In the genomic region with DNA sequence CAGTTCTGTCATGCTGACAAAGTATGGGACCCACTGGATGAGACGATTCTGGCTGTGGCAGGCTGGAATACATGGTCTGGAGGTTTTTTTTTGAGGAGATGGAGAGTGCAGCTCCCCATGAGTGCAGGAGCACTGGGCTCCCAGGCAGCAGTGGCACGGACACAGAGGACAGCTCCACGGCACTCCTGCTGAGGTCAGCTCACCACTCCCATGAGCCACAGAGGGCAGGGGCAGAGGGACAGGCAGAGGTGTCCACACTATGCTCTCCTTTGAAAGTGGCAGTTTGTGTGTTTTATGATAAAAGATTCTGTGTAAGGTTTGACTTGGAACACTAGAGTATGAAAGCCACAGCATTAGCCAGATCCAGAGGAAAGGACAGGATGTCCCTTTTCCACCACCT, we compare ENCODE assay signal across 21 cellular contexts.
"Had no signal": no experiment of that assay in that cellular context is flagged by ENCODE, and none has a peak within 500 bp of the region (broad histone marks: within the 10 kb centered on the region; RNA-seq: fewer than 3 reads in every experiment).

No MANE protein-coding gene starts in this region.

- H3K9me3 Mint-ChIP-seq: activated CD4-positive, alpha-beta memory T cell treated with anti-CD3 and anti-CD28 coated beads, Interleukin-2, amount 10 ng/mL, durations not matched to agents 7 days and 5 days; activated naive CD4-positive, alpha-beta T cell treated with anti-CD3 and anti-CD28 coated beads, Interleukin-2, amount 50 U/mL, for 72 hours; activated T-cell treated with anti-CD3 and anti-CD28 coated beads, Interleukin-2, amount 50 U/mL, for 72 hours; dendritic cell treated with granulocyte-macrophage colony-stimulating factor and Interleukin-4, amounts not matched to agents 40 ng/mL and 50 ng/mL, for 4 days; effector memory CD8-positive, alpha-beta T cell; nephron progenitor cell; stimulated activated naive CD8-positive, alpha-beta T cell treated with anti-CD3 and anti-CD28 coated beads, Interleukin-15, amount 100 ng/mL, for 72 hours had no signal

- ATAC-seq: activated naive CD4-positive, alpha-beta T cell treated with anti-CD3 and anti-CD28 coated beads, Interleukin-2, amount 50 U/mL, for 72 hours; activated T-cell treated with anti-CD3 and anti-CD28 coated beads, Interleukin-2, amount 50 U/mL, for 72 hours; effector memory CD8-positive, alpha-beta T cell; right cardiac atrium; stimulated activated naive CD8-positive, alpha-beta T cell treated with anti-CD3 and anti-CD28 coated beads, Interleukin-15, amount 100 ng/mL, for 72 hours; upper lobe of right lung had no signal

- H3K27ac Mint-ChIP-seq: activated CD4-positive, alpha-beta memory T cell treated with anti-CD3 and anti-CD28 coated beads, Interleukin-2, amount 10 ng/mL, durations not matched to agents 7 days and 5 days; dendritic cell treated with granulocyte-macrophage colony-stimulating factor and Interleukin-4, amounts not matched to agents 40 ng/mL and 50 ng/mL, for 4 days; effector memory CD8-positive, alpha-beta T cell had no signal

- DNase-seq: activated CD4-positive, alpha-beta memory T cell treated with anti-CD3 and anti-CD28 coated beads, Interleukin-2, amount 10 ng/mL, durations not matched to agents 7 days and 5 days; activated CD4-positive, alpha-beta T cell treated with anti-CD3 and anti-CD28 coated beads for 48 hours; activated CD4-positive, CD25-positive, alpha-beta regulatory T cell; activated gamma-delta T cell treated with Interleukin-2 at 50 U/mL for 16 hours; activated T-cell treated with anti-CD3 and anti-CD28 coated beads, Interleukin-2, amount 50 U/mL, for 72 hours; amniotic stem cell; effector memory CD8-positive, alpha-beta T cell; foreskin fibroblast; hippocampal formation; mammary epithelial cell; nephron progenitor cell; right cardiac atrium; stimulated activated naive CD8-positive, alpha-beta T cell treated with anti-CD3 and anti-CD28 coated beads, Interleukin-15, amount 100 ng/mL, for 72 hours; T-helper 1 cell; T1000; upper lobe of right lung had no signal

- H3K27ac ChIP-seq: epithelial cell of prostate, prostate gland, skin epidermis, upper lobe of right lung had no signal

- H3K27me3 Mint-ChIP-seq: activated CD4-positive, alpha-beta memory T cell treated with anti-CD3 and anti-CD28 coated beads, Interleukin-2, amount 10 ng/mL, durations not matched to agents 7 days and 5 days; dendritic cell treated with granulocyte-macrophage colony-stimulating factor and Interleukin-4, amounts not matched to agents 40 ng/mL and 50 ng/mL, for 4 days; effector memory CD8-positive, alpha-beta T cell; stimulated activated naive CD8-positive, alpha-beta T cell treated with anti-CD3 and anti-CD28 coated beads, Interleukin-15, amount 100 ng/mL, for 72 hours had no signal

- H3K4me3 Mint-ChIP-seq: activated CD4-positive, alpha-beta memory T cell treated with anti-CD3 and anti-CD28 coated beads, Interleukin-2, amount 10 ng/mL, durations not matched to agents 7 days and 5 days; activated T-cell treated with anti-CD3 and anti-CD28 coated beads, Interleukin-2, amount 50 U/mL, for 72 hours; dendritic cell treated with granulocyte-macrophage colony-stimulating factor and Interleukin-4, amounts not matched to agents 40 ng/mL and 50 ng/mL, for 4 days; effector memory CD8-positive, alpha-beta T cell; nephron progenitor cell; stimulated activated naive CD8-positive, alpha-beta T cell treated with anti-CD3 and anti-CD28 coated beads, Interleukin-15, amount 100 ng/mL, for 72 hours had no signal

- H3K4me3 ChIP-seq: prostate gland, skin epidermis, upper lobe of right lung had no signal

- H3K4me1 Mint-ChIP-seq: activated CD4-positive, alpha-beta memory T cell treated with anti-CD3 and anti-CD28 coated beads, Interleukin-2, amount 10 ng/mL, durations not matched to agents 7 days and 5 days; nephron progenitor cell; stimulated activated naive CD8-positive, alpha-beta T cell treated with anti-CD3 and anti-CD28 coated beads, Interleukin-15, amount 100 ng/mL, for 72 hours had no signal

- H3K27me3 ChIP-seq: upper lobe of right lung had no signal

- H3K9me3 ChIP-seq: prostate gland, upper lobe of right lung had no signal

- H3K4me1 ChIP-seq: prostate gland, upper lobe of right lung had no signal
